In the genomic region with DNA sequence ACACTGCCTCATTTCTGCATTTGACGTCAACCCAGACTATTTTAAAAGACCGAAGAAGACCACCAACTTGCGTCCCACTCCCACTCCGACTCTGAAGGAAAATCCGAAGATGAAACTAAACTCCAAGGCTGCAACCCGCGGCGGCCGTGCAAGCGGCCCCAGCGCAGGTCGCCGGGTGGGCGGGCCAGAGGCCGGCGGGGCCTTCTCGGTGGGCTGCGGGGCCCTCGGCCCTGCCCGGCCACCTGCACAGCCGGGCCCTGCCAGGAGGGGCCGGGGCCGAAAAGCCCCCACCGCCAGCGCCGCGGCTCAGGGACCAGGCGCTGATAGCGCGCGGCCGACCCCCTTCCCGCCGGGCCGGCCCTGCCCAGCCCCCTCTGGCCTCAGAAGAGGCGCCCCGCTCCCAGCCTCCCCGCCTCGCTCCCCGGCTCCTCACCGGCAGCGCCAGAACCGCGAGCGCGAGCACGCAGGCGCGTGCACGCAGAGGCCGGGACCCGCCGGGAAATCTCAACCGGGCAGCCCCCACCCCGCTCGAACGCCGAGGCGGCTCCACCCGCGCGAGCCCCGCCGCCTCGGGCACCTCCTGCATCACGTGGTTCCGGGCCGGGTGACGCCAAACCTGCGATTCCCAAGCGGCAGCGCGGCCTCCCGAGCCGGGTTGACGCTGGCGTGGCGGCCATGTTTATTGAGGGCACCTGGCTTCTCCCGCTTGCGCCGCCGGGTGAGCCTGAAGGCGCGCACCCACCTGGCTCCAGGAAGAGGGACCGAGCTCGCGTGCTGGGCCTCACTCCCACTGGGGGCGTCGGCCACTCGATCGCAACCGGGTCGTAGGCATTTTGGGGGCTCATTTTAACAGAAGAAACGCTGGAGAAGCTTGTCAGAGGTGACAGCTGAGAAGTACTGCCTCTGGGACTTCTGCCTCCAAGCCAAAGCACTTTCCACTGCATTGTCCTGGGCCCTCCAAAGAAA, we compare ENCODE assay signal across 8 cellular contexts. TPM values are rescaled to one million over a fixed set of nuclear protein-coding genes. Genes with fewer than 3 reads are reported as not detected.
DNase-seq lines count a peak whose midpoint lies in the region; ATAC-seq and TF ChIP-seq lines count a peak whose summit lies in the region.

Gene C7orf25, minus strand, starts transcription at position 589 of the 966 bp plus-strand sequence. CDS start 1,170 bp downstream, outside the sequence.

- H3K27me3 Mint-ChIP-seq in nephron progenitor cell (ENCODE audit: low read depth, poor library complexity) = no peaks in the 10 kb centered on the region
- H3K27me3 Mint-ChIP-seq in stimulated activated naive CD8-positive, alpha-beta T cell treated with anti-CD3 and anti-CD28 coated beads, Interleukin-15, amount 100 ng/mL, for 72 hours = no peaks in the 10 kb centered on the region

- peak within 1 kb of the TSS; percentile 79 for H2AFZ ChIP-seq in Loucy (ENCODE audit: low read length)

- peaks cover 50% of the 10 kb centered on the region for H3K36me3 Mint-ChIP-seq in nephron progenitor cell (ENCODE audit: low read depth)

- TF ChIP-seq CTCF in Loucy (conservative IDR thresholded peaks at IDR 0.05; ENCODE audit: low read length) (0 out of 2 replicates have a peak, but pooled peaks have one; percentile 20), RWPE2 (IDR thresholded peaks at IDR 0.05; ENCODE audit: poor library complexity, severe bottlenecking) (no peak), fibroblast of the aortic adventitia (IDR thresholded peaks at IDR 0.05; ENCODE audit: insufficient read depth, low read length) (no peak), nephron progenitor cell (IDR thresholded peaks at IDR 0.05) (no peak)

- H3K4me1 Mint-ChIP-seq in nephron progenitor cell = peaks cover 47% of the 10 kb centered on the region
- H3K4me1 Mint-ChIP-seq in stimulated activated naive CD8-positive, alpha-beta T cell treated with anti-CD3 and anti-CD28 coated beads, Interleukin-15, amount 100 ng/mL, for 72 hours = peaks cover 75% of the 10 kb centered on the region

- peak within 1 kb of the TSS; percentile 79 for H3K9ac ChIP-seq in Loucy (ENCODE audit: low read depth, low read length, poor library complexity, severe bottlenecking)

- H3F3A ChIP-seq in Loucy (ENCODE audit: low read depth) = peaks cover 10% of the 10 kb centered on the region; the same call in 1 of the 2 replicates

- no peaks in the 10 kb centered on the region for H3K9me3 Mint-ChIP-seq in nephron progenitor cell
- no peaks in the 10 kb centered on the region for H3K9me3 Mint-ChIP-seq in stimulated activated naive CD8-positive, alpha-beta T cell treated with anti-CD3 and anti-CD28 coated beads, Interleukin-15, amount 100 ng/mL, for 72 hours

- H3K9me3 ChIP-seq in Loucy (ENCODE audit: insufficient read depth, low read depth, low read length) (no peaks in the 10 kb centered on the region), RWPE2 (ENCODE audit: severe bottlenecking) (no peaks in the 10 kb centered on the region)

- H3K79me2 ChIP-seq in Loucy (ENCODE audit: insufficient read depth, low read length) = peaks cover 17% of the 10 kb centered on the region

- H3K4me3 ChIP-seq in H7 (ENCODE audit: insufficient read depth, low read depth, low read length) = peak within 1 kb of the TSS; percentile 57
- H3K4me3 ChIP-seq in Loucy (ENCODE audit: low read length, poor library complexity, severe bottlenecking) = peak within 1 kb of the TSS; percentile 74
- H3K4me3 ChIP-seq in RWPE2 (ENCODE audit: severe bottlenecking) = peak within 1 kb of the TSS; percentile 74
- peak within 1 kb of the TSS; percentile 68 for H3K4me3 ChIP-seq in fibroblast of the aortic adventitia (ENCODE audit: low read depth, low read length)

- no peaks in the 10 kb centered on the region for H4K20me1 ChIP-seq in Loucy (ENCODE audit: insufficient read depth, low read length, poor library complexity, severe bottlenecking)

- ATAC-seq in RWPE2 (ENCODE audit: low read depth) = peak; percentile 85
- peak; percentile 94 for ATAC-seq in stimulated activated naive CD8-positive, alpha-beta T cell treated with anti-CD3 and anti-CD28 coated beads, Interleukin-15, amount 100 ng/mL, for 72 hours

- H3K4me1 ChIP-seq in Loucy (ENCODE audit: insufficient read depth, low read length, poor library complexity, severe bottlenecking) (peaks cover 71% of the 10 kb centered on the region), RWPE2 (ENCODE audit: insufficient read depth, poor library complexity, severe bottlenecking) (peaks cover 31% of the 10 kb centered on the region)

- no peaks in the 10 kb centered on the region for H3K9me2 ChIP-seq in Loucy (replicated peaks; ENCODE audit: low read depth, low read length)

- peak within 1 kb of the TSS; percentile 99 for H3K4me3 Mint-ChIP-seq in nephron progenitor cell
- peak within 1 kb of the TSS; percentile 94 to 99 for H3K4me3 Mint-ChIP-seq in stimulated activated naive CD8-positive, alpha-beta T cell treated with anti-CD3 and anti-CD28 coated beads, Interleukin-15, amount 100 ng/mL, for 72 hours

- peak; percentile 91 for DNase-seq in EL
- peak; percentile 97 for DNase-seq in H7
- peak; percentile 95 for DNase-seq in RWPE2 (ENCODE audit: low spot score)
- DNase-seq in activated effector memory CD4-positive, alpha-beta T cell treated with anti-CD3 and anti-CD28 coated beads, Interleukin-2, amount 50 U/mL, for 16 hours = peak; percentile 99
- DNase-seq in fibroblast of the aortic adventitia (ENCODE audit: low read depth) = peak; percentile 88
- peak; percentile 96 for DNase-seq in nephron progenitor cell
- DNase-seq in stimulated activated naive CD8-positive, alpha-beta T cell treated with anti-CD3 and anti-CD28 coated beads, Interleukin-15, amount 100 ng/mL, for 72 hours = peak; percentile 92 to 95

- H3K27me3 ChIP-seq in H7 (ENCODE audit: control insufficient read depth, insufficient read depth, low read length) (no peaks in the 10 kb centered on the region), Loucy (ENCODE audit: insufficient read depth, low read length, poor library complexity, severe bottlenecking) (no peaks in the 10 kb centered on the region), RWPE2 (ENCODE audit: insufficient read depth, poor library complexity, severe bottlenecking) (no peaks in the 10 kb centered on the region)

- H3K27ac Mint-ChIP-seq in nephron progenitor cell = peak within 1 kb of the TSS; percentile 98
- H3K27ac Mint-ChIP-seq in stimulated activated naive CD8-positive, alpha-beta T cell treated with anti-CD3 and anti-CD28 coated beads, Interleukin-15, amount 100 ng/mL, for 72 hours = peak within 1 kb of the TSS; percentile 92 to 98

- peak within 1 kb of the TSS; percentile 77 for H3K27ac ChIP-seq in RWPE2 (ENCODE audit: poor library complexity, severe bottlenecking)

- peak within 1 kb of the TSS; percentile 88 for H3K4me2 ChIP-seq in Loucy (ENCODE audit: low read depth, low read length, poor library complexity, severe bottlenecking)

- H3K36me3 ChIP-seq in H7 (replicated peaks; ENCODE audit: control insufficient read depth, insufficient read depth, low read length) (peaks cover 5% of the 10 kb centered on the region), Loucy (ENCODE audit: insufficient read depth, low read length) (peaks cover 16% of the 10 kb centered on the region), RWPE2 (ENCODE audit: low read depth) (peaks cover 28% of the 10 kb centered on the region)

RNA-seq across cellular contexts. Expression of gene C7orf25, which starts in this region (rescaled TPM):
- 3.0 and 5.4 TPM in 2 replicates for total RNA-seq in H7 (2014; rRNA removed; shearing (Covaris generic))
- 10.8 and 11.3 TPM in 2 replicates for total RNA-seq in fibroblast of the aortic adventitia (ENCODE audit: low replicate concordance)

Comparison
In these comparisons a context has a peak if more than half of its experiments do, and no peak if none do; other contexts are left out.
1. Peak in every context shown above with its lines: DNase-seq, ATAC-seq, H3K4me3 ChIP-seq and H3K27ac ChIP-seq.